Comparison of ENCODE assay signal across 8 cellular contexts in the genomic region with DNA sequence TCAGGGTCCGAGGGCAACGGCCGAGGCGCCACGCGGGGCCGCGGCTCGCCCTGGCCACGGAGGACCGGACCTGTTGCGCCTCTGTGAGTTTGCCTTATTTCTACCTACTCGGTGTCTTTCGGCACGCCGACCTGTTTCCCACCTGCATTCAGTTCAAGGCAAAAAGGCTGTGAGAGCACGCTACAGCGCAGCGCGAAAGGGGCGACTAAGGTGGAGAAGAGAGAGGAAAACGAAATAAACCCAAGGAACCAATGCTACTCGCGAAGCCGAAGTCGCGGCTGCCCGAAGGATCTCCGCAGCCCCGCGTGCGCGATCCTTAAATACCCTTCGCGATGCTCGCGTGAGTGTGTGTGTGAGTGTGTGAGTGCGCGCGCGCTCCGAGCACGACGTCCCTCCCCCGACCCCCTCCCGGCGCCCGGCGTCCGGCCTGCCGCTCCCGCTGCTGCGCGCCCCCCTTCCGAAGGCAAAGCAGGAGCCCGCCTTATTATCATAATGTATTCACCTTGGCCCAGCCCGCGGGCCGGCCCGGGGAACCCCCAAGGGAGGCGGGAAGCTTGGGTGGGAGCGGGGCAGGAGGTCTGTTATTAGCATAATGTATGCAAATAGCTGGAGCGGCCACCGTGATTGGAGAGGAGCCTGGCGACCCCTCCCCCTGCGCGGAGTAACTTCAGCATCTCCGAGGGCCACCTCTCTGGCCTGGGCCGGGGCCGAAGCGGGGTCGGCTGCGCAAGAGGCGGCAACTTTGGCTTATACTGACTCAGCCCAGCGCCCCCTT. TPM values are rescaled to one million over a fixed set of nuclear protein-coding genes. Genes with fewer than 3 reads are reported as not detected.
DNase-seq lines count a peak whose midpoint lies in the region; ATAC-seq and TF ChIP-seq lines count a peak whose summit lies in the region.

A gene (minus strand): TSS at position 293 of the 775 bp plus-strand sequence.

- H3K4me1 Mint-ChIP-seq in activated T-helper 17 cell treated with anti-CD3 and anti-CD28 coated beads, Interleukin-2, amount 50 U/mL, for 72 hours, result peaks cover 7% of the 10 kb centered on the region
- peaks cover 17% of the 10 kb centered on the region for H3K4me1 Mint-ChIP-seq in nephron progenitor cell

- peak within 1 kb of the TSS; percentile 62 for H3K4me3 Mint-ChIP-seq in activated T-helper 17 cell treated with anti-CD3 and anti-CD28 coated beads, Interleukin-2, amount 50 U/mL, for 72 hours
- H3K4me3 Mint-ChIP-seq in nephron progenitor cell, result peak within 1 kb of the TSS; percentile 84

- intact Hi-C loops in tibial artery (cut with DNase I; ENCODE audit: low total_unique reads), result no loop called here

- no peaks in the 10 kb centered on the region for H3K9me3 Mint-ChIP-seq in activated T-helper 17 cell treated with anti-CD3 and anti-CD28 coated beads, Interleukin-2, amount 50 U/mL, for 72 hours
- peaks cover 3% of the 10 kb centered on the region for H3K9me3 Mint-ChIP-seq in nephron progenitor cell

- peak within 1 kb of the TSS in 1 of 2 donors; percentile 13 for H3K27ac ChIP-seq in tibial artery

- DNase-seq in GM03348 (ENCODE audit: low spot score) (peak; percentile 52), NCI-H510A treated with DMSO at 0.1 percent for 48 hours (lab: John Stamatoyannopoulos, UW) (peak; percentile 34), fibroblast of the aortic adventitia (ENCODE audit: low read depth) (peak; percentile 14), nephron progenitor cell (peak; percentile 94), tibial artery (peak; percentile 31 to 72), DMS79 treated with DMSO at 0.1 percent for 48 hours (lab: John Stamatoyannopoulos, UW) (no peak)

- H3K36me3 ChIP-seq in tibial artery, result no peaks in the 10 kb centered on the region

- no peaks in the 10 kb centered on the region for H3K36me3 Mint-ChIP-seq in activated T-helper 17 cell treated with anti-CD3 and anti-CD28 coated beads, Interleukin-2, amount 50 U/mL, for 72 hours (ENCODE audit: low read depth)
- H3K36me3 Mint-ChIP-seq in nephron progenitor cell (ENCODE audit: low read depth), result no peaks in the 10 kb centered on the region

- H3K27ac Mint-ChIP-seq in activated T-helper 17 cell treated with anti-CD3 and anti-CD28 coated beads, Interleukin-2, amount 50 U/mL, for 72 hours, result no peak within 1 kb of the TSS
- H3K27ac Mint-ChIP-seq in nephron progenitor cell, result no peak within 1 kb of the TSS

- H3K4me1 ChIP-seq in tibial artery, result peaks cover 7 to 19% (median 18%) of the 10 kb centered on the region in 4 donors

- H3K27me3 ChIP-seq in tibial artery, result peaks cover 0 to 44% of the 10 kb centered on the region in 2 donors

- ATAC-seq in activated T-helper 17 cell treated with anti-CD3 and anti-CD28 coated beads, Interleukin-2, amount 50 U/mL, for 72 hours (replicated peaks), result peak; percentile 45
- ATAC-seq in GM21723 (IDR thresholded peaks at IDR 0.05; ENCODE audit: unreplicated experiment), result no peak

- H3K27me3 Mint-ChIP-seq in activated T-helper 17 cell treated with anti-CD3 and anti-CD28 coated beads, Interleukin-2, amount 50 U/mL, for 72 hours, result peaks cover 48% of the 10 kb centered on the region
- H3K27me3 Mint-ChIP-seq in nephron progenitor cell (ENCODE audit: low read depth, poor library complexity), result peaks cover 42% of the 10 kb centered on the region

- H3K4me3 ChIP-seq in fibroblast of the aortic adventitia (ENCODE audit: low read depth, low read length), result peak within 1 kb of the TSS; percentile 52
- H3K4me3 ChIP-seq in tibial artery, result peak within 1 kb of the TSS; percentile 54 to 59

- no peaks in the 10 kb centered on the region for H3K9me3 ChIP-seq in tibial artery

- TF ChIP-seq CTCF in fibroblast of the aortic adventitia (IDR thresholded peaks at IDR 0.05; ENCODE audit: insufficient read depth, low read length) (no peak), nephron progenitor cell (IDR thresholded peaks at IDR 0.05) (no peak), tibial artery (IDR thresholded peaks at IDR 0.05) (no peak)

RNA-seq across cellular contexts. Expression of the gene that starts here (rescaled TPM):
- under 1 TPM in 1 of 2 donors, not detected in 1; 0.08 TPM for total RNA-seq in activated T-helper 17 cell treated with anti-CD3 and anti-CD28 coated beads, Interleukin-2, amount 50 U/mL, for 72 hours
- total RNA-seq in fibroblast of the aortic adventitia (ENCODE audit: low replicate concordance), result 0.27 and 1.7 TPM in 2 replicates

Comparison
In these comparisons a context has a peak if more than half of its experiments do, and no peak if none do; other contexts are left out.
1. Peak in ATAC-seq in activated T-helper 17 cell treated with anti-CD3 and anti-CD28 coated beads, Interleukin-2, amount 50 U/mL, for 72 hours; RNA of the gene not detected or under 1 TPM.